Comparison of ENCODE assay signal across 16 cellular contexts in the genomic region with DNA sequence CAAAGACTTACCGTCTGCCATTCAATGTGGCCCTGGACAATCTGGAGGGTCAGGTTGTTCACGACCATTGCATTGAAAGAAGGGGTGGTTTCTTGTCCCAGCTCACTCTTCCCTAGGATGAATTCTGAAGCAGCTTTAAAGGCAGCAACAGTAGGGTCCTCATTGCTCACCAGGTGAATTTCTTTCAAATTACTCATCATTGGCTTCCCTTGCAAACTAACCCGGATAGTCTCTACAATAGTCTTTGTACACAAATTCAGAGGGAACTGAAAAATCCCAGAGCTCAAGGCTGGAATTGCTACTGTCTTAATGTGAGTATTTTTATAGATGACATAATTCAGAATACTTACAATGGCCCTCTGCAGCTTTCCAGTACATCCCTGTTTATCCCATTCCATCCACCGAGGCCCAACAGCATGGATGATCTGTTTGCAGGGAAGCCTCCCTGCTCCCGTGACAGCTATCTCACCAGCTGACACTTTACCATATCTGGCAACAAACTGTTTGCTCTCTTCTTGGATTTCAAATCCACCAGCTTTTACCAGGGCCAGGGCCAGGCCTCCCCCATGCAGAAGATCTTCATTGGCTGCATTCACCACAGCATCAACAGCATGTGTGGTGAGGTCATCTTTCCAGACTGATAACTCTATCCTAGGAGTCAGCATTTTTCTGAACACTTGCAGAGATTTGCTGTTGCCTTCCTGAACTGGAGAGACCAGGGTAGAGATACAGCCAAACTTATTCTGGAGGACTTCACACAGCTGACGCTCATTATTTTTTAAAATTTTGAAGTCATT. TPM values are rescaled to one million over a fixed set of nuclear protein-coding genes. Genes with fewer than 3 reads are reported as not detected.
DNase-seq lines count a peak whose midpoint lies in the region; ATAC-seq, FAIRE-seq and TF ChIP-seq lines count a peak whose summit lies in the region.
"Had no signal": no experiment of that assay in that cellular context is flagged by ENCODE, and none has a peak within 500 bp of the region (broad histone marks: within the 10 kb centered on the region; RNA-seq: fewer than 3 reads in every experiment).

No MANE protein-coding gene starts in this region.

- no peak for TF ChIP-seq EP300 in HepG2 (IDR thresholded peaks at IDR 0.05; ENCODE audit: low read depth in 2 of 2, low read length in 2 of 2)
- no peak for TF ChIP-seq EP300 in HepG2 (CRISPR knock-in tag; IDR thresholded peaks at IDR 0.05; ENCODE audit: borderline replicate concordance)

- peaks cover 0 to 61% (median 41%) of the 10 kb centered on the region in 4 donors for H3K36me3 ChIP-seq in right lobe of liver
- H3K36me3 ChIP-seq in HepG2 (replicated peaks in 1 of 2; ENCODE audit: control insufficient read depth in 1 of 2, insufficient read depth in 2 of 2, low read length in 2 of 2), result no peaks in the 10 kb centered on the region
- H3K36me3 ChIP-seq: ovary had no signal

- no peaks in the 10 kb centered on the region for H3K79me2 ChIP-seq in HepG2 (ENCODE audit: insufficient read depth, low read length)

- intact Hi-C loops in right lobe of liver (cut with DNase I) (no loop called here), HepG2 (cut with micrococcal nuclease; ENCODE audit: unreplicated experiment) (no loop called here)

- no peak overlapping the region for H2AFZ ChIP-seq in HepG2 (ENCODE audit: low read length)

- POLR2A ChIA-PET in HepG2 (lab: Yijun Ruan, JAX) (no interaction called here), HEK293T (lab: Yijun Ruan, JAX) (interaction anchor here (1.0 kb wide), 1 partner anchor 139 kb away, joined by 3 read pairs; a partner anchor contains a TSS)

- H3K9ac ChIP-seq in HepG2 (ENCODE audit: insufficient read depth, low read depth, low read length), result no peak overlapping the region
- H3K9ac ChIP-seq: BLaER1 had no signal

- WGBS in right lobe of liver (ENCODE audit: insufficient coverage, low coverage, low lambda C conversion rate, missing lambda C conversion rate), result 85% methylated on average over 6 of the region's 6 CpGs
- WGBS in HepG2 (ENCODE audit: low lambda C conversion rate), result 92% methylated on average over 6 of the region's 6 CpGs

- TF ChIP-seq POLR2A in right lobe of liver (IDR thresholded peaks at IDR 0.05), result no peak
- TF ChIP-seq POLR2A in HepG2 (IDR thresholded peaks at IDR 0.05; ENCODE audit: insufficient read depth in 1 of 2, low read depth in 2 of 2, low read length in 2 of 2), result no peak

- no peaks in the 10 kb centered on the region for H3K27me3 ChIP-seq in right lobe of liver
- no peaks in the 10 kb centered on the region for H3K27me3 ChIP-seq in HepG2 (ENCODE audit: control insufficient read depth in 1 of 2, insufficient read depth in 2 of 2, low read length in 2 of 2)
- H3K27me3 ChIP-seq: BLaER1, ovary, Peyer's patch had no signal

- TF ChIP-seq CTCF in right lobe of liver (IDR thresholded peaks at IDR 0.05) (no peak), HepG2 (CRISPR knock-in tag; IDR thresholded peaks at IDR 0.05) (no peak), astrocyte of the cerebellum (IDR thresholded peaks at IDR 0.05; ENCODE audit: low read depth, low read length, missing control alignments) (no peak)

- peaks cover 0 to 26% (median 10%) of the 10 kb centered on the region in 4 donors for H3K4me1 ChIP-seq in right lobe of liver
- peaks cover 11% of the 10 kb centered on the region for H3K4me1 ChIP-seq in HepG2 (ENCODE audit: insufficient read depth, low read length)
- H3K4me1 ChIP-seq: Peyer's patch had no signal

- CTCF ChIA-PET in HepG2 (lab: Yijun Ruan, JAX; ENCODE audit: low intra/inter-chr PET ratio, low total read pairs) (no interaction called here), HEK293T (lab: Yijun Ruan, JAX) (interaction anchor here (0.8 kb wide), 1 partner anchor 124 kb away, joined by 3 read pairs; no protein-coding TSS in a partner anchor)

- in situ Hi-C loops in HepG2 (cut with HindIII; ENCODE audit: extremely low pct_ligation_motif_present, low pct_unique_long_range_greater_than_20kb), result loop anchor here (5.0 kb wide), 1 partner anchor 122 kb away; no protein-coding TSS in a partner anchor
- in situ Hi-C loops in astrocyte of the cerebellum (cut with HindIII; ENCODE audit: low sequenced_read_pairs), result no loop called here

- ATAC-seq in right lobe of liver, result peak in 3 of 4 donors; percentile 31 to 67 (median 56)
- no peak for ATAC-seq in HepG2
- ATAC-seq: stimulated activated effector memory CD8-positive, alpha-beta T cell treated with anti-CD3 and anti-CD28 coated beads, Interleukin-12 subunit alpha, Interleukin-12 subunit beta, amount 100 ng/mL, for 72 hours had no signal

- H3K9me3 ChIP-seq in right lobe of liver (no peaks in the 10 kb centered on the region), HepG2 (ENCODE audit: low read length) (no peaks in the 10 kb centered on the region)
- H3K9me3 ChIP-seq: BLaER1, ovary, Peyer's patch had no signal

- BruUV-seq in HepG2 (replicated peaks; lab: Mats Ljungman, UMichigan), result no TSS peak

- peak overlapping the region in 1 of 3 donors; percentile 9 for H3K27ac ChIP-seq in right lobe of liver
- no peak overlapping the region for H3K27ac ChIP-seq in HepG2 (ENCODE audit: extremely low read length, insufficient read depth, low read length)
- H3K27ac ChIP-seq: BLaER1, ovary, Peyer's patch had no signal

- no peak for DNase-seq in right lobe of liver
- no peak for DNase-seq in HepG2 (ENCODE audit: low spot score)
- peak; percentile 23 for DNase-seq in astrocyte of the cerebellum (ENCODE audit: low read depth)
- DNase-seq in iris pigment epithelial cell (ENCODE audit: low read depth), result peak; percentile 53
- DNase-seq in superior temporal gyrus (ENCODE audit: extremely low spot score), result no peak
- DNase-seq in amniotic stem cell (lab: John Stamatoyannopoulos, UW), result no peak
- DNase-seq in SHP77 (lab: John Stamatoyannopoulos, UW), result no peak
- no peak for DNase-seq in HEK293T (ENCODE audit: extremely low spot score)
- DNase-seq: MM.1S; ovary; Peyer's patch; stimulated activated CD4-positive, alpha-beta T cell treated with anti-CD3 and anti-CD28 coated beads, Interleukin-2, amount 100 ng/mL, for 24 hours; T-helper 9 cell had no signal

- TF ChIP-seq RAD21 in HepG2 (CRISPR knock-in tag; IDR thresholded peaks at IDR 0.05), result no peak

- FAIRE-seq in HepG2 (lab: Jason Lieb, UNC), result no peak
- FAIRE-seq: G401.6 had no signal

- H3K4me3 ChIP-seq in right lobe of liver (no peak overlapping the region), HepG2 (replicated peaks in 1 of 3; ENCODE audit: insufficient read depth in 1 of 3, low read depth in 2 of 3, low read length in 3 of 3) (no peak overlapping the region), astrocyte of the cerebellum (ENCODE audit: low read depth, low read length) (no peak overlapping the region)
- H3K4me3 ChIP-seq: BLaER1, ovary, Peyer's patch had no signal

- no peaks in the 10 kb centered on the region for H4K20me1 ChIP-seq in HepG2 (ENCODE audit: insufficient read depth, low read length)
- H4K20me1 ChIP-seq: BLaER1 had no signal

- H3K4me2 ChIP-seq in HepG2 (ENCODE audit: low read depth, low read length), result no peak overlapping the region
- H3K4me2 ChIP-seq: BLaER1 had no signal

RNA-seq across cellular contexts. Expression of a gene that starts 8.6 kb away (rescaled TPM):
- 10 to 100 TPM; 35.5 to 64.7 (median 42.5) TPM for total RNA-seq in right lobe of liver
- 10.6 and 12.5 TPM in 2 replicates for total RNA-seq in HepG2 (2016; rRNA removed; fragmentation: Illumina TruSeq; extraction: Trizol)
- total RNA-seq in HepG2 (2016; cell fraction: cytosol; rRNA removed; fragmentation: Illumina TruSeq; extraction: Trizol; ENCODE audit: low read depth), result 2.5 and 3.5 TPM in 2 replicates
- 9.8 and 12.9 TPM in 2 replicates for total RNA-seq in HepG2 (2016; cell fraction: insoluble cytoplasmic fraction; rRNA removed; fragmentation: Illumina TruSeq; extraction: Trizol)
- total RNA-seq in HepG2 (2016; cell fraction: membrane; rRNA removed; fragmentation: Illumina TruSeq; extraction: Trizol), result 3.6 and 4.5 TPM in 2 replicates
- total RNA-seq in HepG2 (2016; cell fraction: nucleus; rRNA removed; fragmentation: Illumina TruSeq; extraction: Trizol), result 6.9 and 7.6 TPM in 2 replicates
- polyA plus RNA-seq in HepG2 (2011; rRNA removed), result 6.5 and 7.0 TPM in 2 replicates
- polyA plus RNA-seq in HepG2 (2011; cell fraction: cytosol; rRNA removed), result 2.3 and 5.1 TPM in 2 replicates
- polyA plus RNA-seq in HepG2 (2011; cell fraction: nucleus; rRNA removed), result 4.4 and 8.2 TPM in 2 replicates
- 2.5 and 4.0 TPM in 2 replicates for polyA plus RNA-seq in HepG2 (2012)
- polyA plus RNA-seq in HepG2 (2016; cell fraction: cytosol; fragmentation: Illumina TruSeq; extraction: Trizol; ENCODE audit: low read depth), result 0.59 and 0.62 TPM in 2 replicates
- polyA plus RNA-seq in HepG2 (2016; cell fraction: insoluble cytoplasmic fraction; fragmentation: Illumina TruSeq; extraction: Trizol; ENCODE audit: low read depth), result 11.1 TPM in 2 replicates
- polyA plus RNA-seq in HepG2 (2016; cell fraction: membrane; fragmentation: Illumina TruSeq; extraction: Trizol; ENCODE audit: low read depth), result 1.4 and 1.9 TPM in 2 replicates
- 11.1 and 11.3 TPM in 2 replicates for polyA plus RNA-seq in HepG2 (2016; cell fraction: nucleus; fragmentation: Illumina TruSeq; extraction: Trizol; ENCODE audit: insufficient read depth, low read depth)
- 2.0 and 5.7 TPM in 2 replicates for polyA minus RNA-seq in HepG2 (2011; rRNA and poly(A)+ RNA removed; ENCODE audit: low replicate concordance)
- polyA minus RNA-seq in HepG2 (2011; cell fraction: cytosol; rRNA and poly(A)+ RNA removed), result 2.5 and 3.1 TPM in 2 replicates
- polyA minus RNA-seq in HepG2 (2011; cell fraction: nucleus; rRNA and poly(A)+ RNA removed), result 4.0 and 7.0 TPM in 2 replicates

RNA-seq across cellular contexts. Expression of a gene that starts 8.7 kb away (rescaled TPM):
- 10 to 100 TPM; 31.3 to 63.7 (median 38.4) TPM for total RNA-seq in right lobe of liver
- 10.9 and 19.2 TPM in 2 replicates for total RNA-seq in HepG2 (2016; rRNA removed; fragmentation: Illumina TruSeq; extraction: Trizol)
- total RNA-seq in HepG2 (2016; cell fraction: cytosol; rRNA removed; fragmentation: Illumina TruSeq; extraction: Trizol; ENCODE audit: low read depth), result 1.1 and 1.5 TPM in 2 replicates
- 10.7 and 16.9 TPM in 2 replicates for total RNA-seq in HepG2 (2016; cell fraction: insoluble cytoplasmic fraction; rRNA removed; fragmentation: Illumina TruSeq; extraction: Trizol)
- total RNA-seq in HepG2 (2016; cell fraction: membrane; rRNA removed; fragmentation: Illumina TruSeq; extraction: Trizol), result 7.0 and 7.7 TPM in 2 replicates
- 7.4 and 8.7 TPM in 2 replicates for total RNA-seq in HepG2 (2016; cell fraction: nucleus; rRNA removed; fragmentation: Illumina TruSeq; extraction: Trizol)
- polyA plus RNA-seq in HepG2 (2011; rRNA removed), result 2.5 and 3.2 TPM in 2 replicates
- polyA plus RNA-seq in HepG2 (2011; cell fraction: cytosol; rRNA removed), result 1.7 and 3.2 TPM in 2 replicates
- polyA plus RNA-seq in HepG2 (2011; cell fraction: nucleus; rRNA removed), result 1.7 and 2.8 TPM in 2 replicates
- 4.4 and 5.3 TPM in 2 replicates for polyA plus RNA-seq in HepG2 (2012)
- 0.57 TPM in 2 replicates for polyA plus RNA-seq in HepG2 (2016; cell fraction: cytosol; fragmentation: Illumina TruSeq; extraction: Trizol; ENCODE audit: low read depth)
- 12.1 and 15.2 TPM in 2 replicates for polyA plus RNA-seq in HepG2 (2016; cell fraction: insoluble cytoplasmic fraction; fragmentation: Illumina TruSeq; extraction: Trizol; ENCODE audit: low read depth)
- 2.5 and 2.9 TPM in 2 replicates for polyA plus RNA-seq in HepG2 (2016; cell fraction: membrane; fragmentation: Illumina TruSeq; extraction: Trizol; ENCODE audit: low read depth)
- polyA plus RNA-seq in HepG2 (2016; cell fraction: nucleus; fragmentation: Illumina TruSeq; extraction: Trizol; ENCODE audit: insufficient read depth, low read depth), result 9.0 and 9.5 TPM in 2 replicates
- polyA minus RNA-seq in HepG2 (2011; rRNA and poly(A)+ RNA removed; ENCODE audit: low replicate concordance), result 3.0 and 6.0 TPM in 2 replicates
- 5.5 and 9.3 TPM in 2 replicates for polyA minus RNA-seq in HepG2 (2011; cell fraction: cytosol; rRNA and poly(A)+ RNA removed)
- polyA minus RNA-seq in HepG2 (2011; cell fraction: nucleus; rRNA and poly(A)+ RNA removed), result 3.1 and 6.0 TPM in 2 replicates

RNA-seq across cellular contexts. Expression of a gene that starts 22.0 kb away (rescaled TPM):
- total RNA-seq in right lobe of liver, result 1 to 10 TPM in 4 of 6 experiments, under 1 TPM in 2; 0.37 to 1.5 (median 1.3) TPM
- total RNA-seq in HepG2 (2016; rRNA removed; fragmentation: Illumina TruSeq; extraction: Trizol), result 0.02 TPM in 1 of 2 replicates, not detected in the other
- not detected in 2 replicates for total RNA-seq in HepG2 (2016; cell fraction: cytosol; rRNA removed; fragmentation: Illumina TruSeq; extraction: Trizol; ENCODE audit: low read depth)
- 0.04 TPM in 1 of 2 replicates, not detected in the other for total RNA-seq in HepG2 (2016; cell fraction: insoluble cytoplasmic fraction; rRNA removed; fragmentation: Illumina TruSeq; extraction: Trizol)
- total RNA-seq in HepG2 (2016; cell fraction: membrane; rRNA removed; fragmentation: Illumina TruSeq; extraction: Trizol), result not detected in 2 replicates
- total RNA-seq in HepG2 (2016; cell fraction: nucleus; rRNA removed; fragmentation: Illumina TruSeq; extraction: Trizol), result not detected in 2 replicates
- not detected in 2 replicates for polyA plus RNA-seq in HepG2 (2011; rRNA removed)
- polyA plus RNA-seq in HepG2 (2011; cell fraction: cytosol; rRNA removed), result 0.03 TPM in 1 of 2 replicates, not detected in the other
- polyA plus RNA-seq in HepG2 (2011; cell fraction: nucleus; rRNA removed), result 0.33 and 0.39 TPM in 2 replicates
- not detected in 2 replicates for polyA plus RNA-seq in HepG2 (2012)
- polyA plus RNA-seq in HepG2 (2016; cell fraction: cytosol; fragmentation: Illumina TruSeq; extraction: Trizol; ENCODE audit: low read depth), result not detected in 2 replicates
- not detected in 2 replicates for polyA plus RNA-seq in HepG2 (2016; cell fraction: insoluble cytoplasmic fraction; fragmentation: Illumina TruSeq; extraction: Trizol; ENCODE audit: low read depth)
- polyA plus RNA-seq in HepG2 (2016; cell fraction: membrane; fragmentation: Illumina TruSeq; extraction: Trizol; ENCODE audit: low read depth), result not detected in 2 replicates
- not detected in 2 replicates for polyA plus RNA-seq in HepG2 (2016; cell fraction: nucleus; fragmentation: Illumina TruSeq; extraction: Trizol; ENCODE audit: insufficient read depth, low read depth)
- polyA minus RNA-seq in HepG2 (2011; rRNA and poly(A)+ RNA removed; ENCODE audit: low replicate concordance), result 0.02 TPM in 1 of 2 replicates, not detected in the other
- polyA minus RNA-seq in HepG2 (2011; cell fraction: cytosol; rRNA and poly(A)+ RNA removed), result not detected in 2 replicates
- not detected in 2 replicates for polyA minus RNA-seq in HepG2 (2011; cell fraction: nucleus; rRNA and poly(A)+ RNA removed)

RNA-seq across cellular contexts. Expression of a gene that starts 40.7 kb away (rescaled TPM):
- total RNA-seq in right lobe of liver (10 to 100 TPM; 33.7 to 61.3 (median 51.2) TPM), HepG2 (2016; rRNA removed; fragmentation: Illumina TruSeq; extraction: Trizol) (30.0 and 49.7 TPM in 2 replicates)
- 4.1 and 5.0 TPM in 2 replicates for total RNA-seq in HepG2 (2016; cell fraction: cytosol; rRNA removed; fragmentation: Illumina TruSeq; extraction: Trizol; ENCODE audit: low read depth)
- 28.3 and 45.9 TPM in 2 replicates for total RNA-seq in HepG2 (2016; cell fraction: insoluble cytoplasmic fraction; rRNA removed; fragmentation: Illumina TruSeq; extraction: Trizol)
- 6.0 and 6.7 TPM in 2 replicates for total RNA-seq in HepG2 (2016; cell fraction: membrane; rRNA removed; fragmentation: Illumina TruSeq; extraction: Trizol)
- 27.0 and 29.3 TPM in 2 replicates for total RNA-seq in HepG2 (2016; cell fraction: nucleus; rRNA removed; fragmentation: Illumina TruSeq; extraction: Trizol)
- 14.7 and 15.4 TPM in 2 replicates for polyA plus RNA-seq in HepG2 (2011; rRNA removed)
- polyA plus RNA-seq in HepG2 (2011; cell fraction: cytosol; rRNA removed), result 11.8 and 17.4 TPM in 2 replicates
- polyA plus RNA-seq in HepG2 (2011; cell fraction: nucleus; rRNA removed), result 10.3 and 14.5 TPM in 2 replicates
- 19.7 and 22.5 TPM in 2 replicates for polyA plus RNA-seq in HepG2 (2012)
- 1.1 and 1.4 TPM in 2 replicates for polyA plus RNA-seq in HepG2 (2016; cell fraction: cytosol; fragmentation: Illumina TruSeq; extraction: Trizol; ENCODE audit: low read depth)
- polyA plus RNA-seq in HepG2 (2016; cell fraction: insoluble cytoplasmic fraction; fragmentation: Illumina TruSeq; extraction: Trizol; ENCODE audit: low read depth), result 53.6 and 54.5 TPM in 2 replicates
- 3.3 and 3.8 TPM in 2 replicates for polyA plus RNA-seq in HepG2 (2016; cell fraction: membrane; fragmentation: Illumina TruSeq; extraction: Trizol; ENCODE audit: low read depth)
- polyA plus RNA-seq in HepG2 (2016; cell fraction: nucleus; fragmentation: Illumina TruSeq; extraction: Trizol; ENCODE audit: insufficient read depth, low read depth), result 33.7 and 36.9 TPM in 2 replicates
- polyA minus RNA-seq in HepG2 (2011; rRNA and poly(A)+ RNA removed; ENCODE audit: low replicate concordance), result 21.2 and 58.7 TPM in 2 replicates
- polyA minus RNA-seq in HepG2 (2011; cell fraction: cytosol; rRNA and poly(A)+ RNA removed), result 14.3 and 28.6 TPM in 2 replicates
- 25.8 and 29.0 TPM in 2 replicates for polyA minus RNA-seq in HepG2 (2011; cell fraction: nucleus; rRNA and poly(A)+ RNA removed)

Comparison
In these comparisons a context has a peak if more than half of its experiments do, and no peak if none do; other contexts are left out.
1. DNase-seq: peak in astrocyte of the cerebellum (single experiment) and iris pigment epithelial cell (single experiment); none in right lobe of liver (0 of 3), HepG2 (single experiment), superior temporal gyrus (single experiment), amniotic stem cell (single experiment), SHP77 (0 of 2) and HEK293T (single experiment).